18 cellular contexts compared by ENCODE assay signal in genomic region chr17:44061446-44061845, GRCh38.
"Had no signal": no experiment of that assay in that cellular context is flagged by ENCODE, and none has a peak within 500 bp of the region (broad histone marks: within the 10 kb centered on the region; RNA-seq: fewer than 3 reads in every experiment).

No MANE protein-coding gene starts in this region.

- H3K4me3 ChIP-seq: right atrium auricular region, skin epidermis, tibial artery had no signal

- H3K4me3 Mint-ChIP-seq: activated CD8-positive, alpha-beta T cell treated with anti-CD3 and anti-CD28 coated beads for 36 hours; activated T-helper 1 cell treated with anti-CD3 and anti-CD28 coated beads, Interleukin-12 subunit alpha, Interleukin-12 subunit beta, Interleukin-2, Interleukin-4 antibody, amounts not matched to agents 30 ng/mL and 10 ng/mL and 1 ng/mL, durations not matched to agents 14 hours and 24 hours and 36 hours; natural killer cell treated with Interleukin-12 subunit alpha and Interleukin-12 subunit beta and Interleukin-15 and Interleukin-18, amount 100 ng/mL, for 72 hours; WTC11 had no signal

- H3K27me3 Mint-ChIP-seq: activated CD8-positive, alpha-beta T cell treated with anti-CD3 and anti-CD28 coated beads for 36 hours; natural killer cell treated with Interleukin-12 subunit alpha and Interleukin-12 subunit beta and Interleukin-15 and Interleukin-18, amount 100 ng/mL, for 72 hours; progenitor cell of endocrine pancreas had no signal

- ATAC-seq: activated CD8-positive, alpha-beta T cell treated with anti-CD3 and anti-CD28 coated beads for 36 hours; foreskin keratinocyte; left ventricle myocardium superior; natural killer cell treated with Interleukin-12 subunit alpha and Interleukin-12 subunit beta and Interleukin-15 and Interleukin-18, amount 100 ng/mL, for 72 hours; WTC11 had no signal

- H3K27ac Mint-ChIP-seq: activated CD8-positive, alpha-beta T cell treated with anti-CD3 and anti-CD28 coated beads for 36 hours; natural killer cell treated with Interleukin-12 subunit alpha and Interleukin-12 subunit beta and Interleukin-15 and Interleukin-18, amount 100 ng/mL, for 72 hours had no signal

- H3K9me3 ChIP-seq: right atrium auricular region, tibial artery had no signal

- DNase-seq: activated CD4-positive, alpha-beta T cell treated with anti-CD3 and anti-CD28 coated beads for 48 hours; activated CD8-positive, alpha-beta T cell treated with anti-CD3 and anti-CD28 coated beads for 36 hours; foreskin keratinocyte; kidney glomerular epithelial cell; left ventricle myocardium superior; mesenchymal stem cell; nucleus accumbens; stimulated activated CD4-positive, alpha-beta T cell treated with anti-CD3 and anti-CD28 coated beads, Interleukin-15, amount 100 ng/mL, for 24 hours; stimulated activated CD4-positive, alpha-beta T cell treated with anti-CD3 and anti-CD28 coated beads, Interleukin-4, amount 100 ng/mL, for 1 hour; stimulated activated naive CD4-positive, alpha-beta T cell; T-helper 2 cell; tibial artery had no signal

- H3K9me3 Mint-ChIP-seq: activated CD8-positive, alpha-beta T cell treated with anti-CD3 and anti-CD28 coated beads for 36 hours; activated T-helper 1 cell treated with anti-CD3 and anti-CD28 coated beads, Interleukin-12 subunit alpha, Interleukin-12 subunit beta, Interleukin-2, Interleukin-4 antibody, amounts not matched to agents 30 ng/mL and 10 ng/mL and 1 ng/mL, durations not matched to agents 14 hours and 24 hours and 36 hours; natural killer cell treated with Interleukin-12 subunit alpha and Interleukin-12 subunit beta and Interleukin-15 and Interleukin-18, amount 100 ng/mL, for 72 hours; WTC11 had no signal
